3 cellular contexts compared by ENCODE assay signal in the genomic region with DNA sequence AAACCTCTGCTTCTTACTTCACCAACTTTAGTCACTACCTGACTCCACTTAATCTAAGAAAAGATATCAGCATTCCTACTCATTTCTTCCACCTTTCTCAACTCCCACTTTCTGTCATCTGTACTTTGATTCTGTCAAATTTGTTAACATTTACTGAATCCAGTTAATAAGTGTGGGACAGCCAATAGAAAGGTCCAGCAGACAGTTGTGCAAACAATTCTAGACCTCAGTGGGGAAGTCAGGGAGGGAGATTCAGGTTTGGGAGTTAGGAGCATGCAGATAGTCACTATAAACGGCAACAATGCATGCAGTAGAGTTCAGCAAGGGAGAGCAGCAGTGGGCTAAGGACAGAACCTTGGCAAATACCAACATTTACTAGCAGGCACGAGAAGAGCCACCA.
TF ChIP-seq lines count a peak whose summit lies in the region.

No MANE protein-coding gene starts in this region.

TF ChIP-seq in liver, 16 proteins besides CTCF, POLR2A, EP300 and RAD21:
- TF ChIP-seq EGR1 (IDR thresholded peaks at IDR 0.05; ENCODE audit: low read depth in 2 of 2) (no peak), HNF4G (IDR thresholded peaks at IDR 0.05) (no peak), FOXA1 (IDR thresholded peaks at IDR 0.05) (no peak), SP1 (IDR thresholded peaks at IDR 0.05) (peak; percentile 51), GABPA (IDR thresholded peaks at IDR 0.05 in 1 of 2, conservative IDR thresholded peaks at IDR 0.05 in 1 of 2) (no peak), YY1 (IDR thresholded peaks at IDR 0.05) (peak; percentile 79), NR2F2 (IDR thresholded peaks at IDR 0.05) (no peak), JUND (IDR thresholded peaks at IDR 0.05) (peak in 1 of 2 donors; percentile 55), TAF1 (conservative IDR thresholded peaks at IDR 0.05) (no peak), RXRA (IDR thresholded peaks at IDR 0.05) (peak; percentile 7 to 64), FOXA2 (IDR thresholded peaks at IDR 0.05) (peak; percentile 42), HNF4A (conservative IDR thresholded peaks at IDR 0.05) (peak; percentile 72 to 80)
- TF ChIP-seq, protein P1, sequence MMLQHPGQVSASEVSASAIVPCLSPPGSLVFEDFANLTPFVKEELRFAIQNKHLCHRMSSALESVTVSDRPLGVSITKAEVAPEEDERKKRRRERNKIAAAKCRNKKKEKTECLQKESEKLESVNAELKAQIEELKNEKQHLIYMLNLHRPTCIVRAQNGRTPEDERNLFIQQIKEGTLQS (IDR thresholded peaks at IDR 0.05): no peak
- TF ChIP-seq, protein P2, sequence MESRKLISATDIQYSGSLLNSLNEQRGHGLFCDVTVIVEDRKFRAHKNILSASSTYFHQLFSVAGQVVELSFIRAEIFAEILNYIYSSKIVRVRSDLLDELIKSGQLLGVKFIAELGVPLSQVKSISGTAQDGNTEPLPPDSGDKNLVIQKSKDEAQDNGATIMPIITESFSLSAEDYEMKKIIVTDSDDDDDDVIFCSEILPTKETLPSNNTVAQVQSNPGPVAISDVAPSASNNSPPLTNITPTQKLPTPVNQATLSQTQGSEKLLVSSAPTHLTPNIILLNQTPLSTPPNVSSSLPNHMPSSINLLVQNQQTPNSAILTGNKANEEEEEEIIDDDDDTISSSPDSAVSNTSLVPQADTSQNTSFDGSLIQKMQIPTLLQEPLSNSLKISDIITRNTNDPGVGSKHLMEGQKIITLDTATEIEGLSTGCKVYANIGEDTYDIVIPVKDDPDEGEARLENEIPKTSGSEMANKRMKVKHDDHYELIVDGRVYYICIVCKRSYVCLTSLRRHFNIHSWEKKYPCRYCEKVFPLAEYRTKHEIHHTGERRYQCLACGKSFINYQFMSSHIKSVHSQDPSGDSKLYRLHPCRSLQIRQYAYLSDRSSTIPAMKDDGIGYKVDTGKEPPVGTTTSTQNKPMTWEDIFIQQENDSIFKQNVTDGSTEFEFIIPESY (IDR thresholded peaks at IDR 0.05): no peak
- TF ChIP-seq, protein P3, sequence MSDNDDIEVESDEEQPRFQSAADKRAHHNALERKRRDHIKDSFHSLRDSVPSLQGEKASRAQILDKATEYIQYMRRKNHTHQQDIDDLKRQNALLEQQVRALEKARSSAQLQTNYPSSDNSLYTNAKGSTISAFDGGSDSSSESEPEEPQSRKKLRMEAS (IDR thresholded peaks at IDR 0.05): peak; percentile 26
- TF ChIP-seq, protein P4, sequence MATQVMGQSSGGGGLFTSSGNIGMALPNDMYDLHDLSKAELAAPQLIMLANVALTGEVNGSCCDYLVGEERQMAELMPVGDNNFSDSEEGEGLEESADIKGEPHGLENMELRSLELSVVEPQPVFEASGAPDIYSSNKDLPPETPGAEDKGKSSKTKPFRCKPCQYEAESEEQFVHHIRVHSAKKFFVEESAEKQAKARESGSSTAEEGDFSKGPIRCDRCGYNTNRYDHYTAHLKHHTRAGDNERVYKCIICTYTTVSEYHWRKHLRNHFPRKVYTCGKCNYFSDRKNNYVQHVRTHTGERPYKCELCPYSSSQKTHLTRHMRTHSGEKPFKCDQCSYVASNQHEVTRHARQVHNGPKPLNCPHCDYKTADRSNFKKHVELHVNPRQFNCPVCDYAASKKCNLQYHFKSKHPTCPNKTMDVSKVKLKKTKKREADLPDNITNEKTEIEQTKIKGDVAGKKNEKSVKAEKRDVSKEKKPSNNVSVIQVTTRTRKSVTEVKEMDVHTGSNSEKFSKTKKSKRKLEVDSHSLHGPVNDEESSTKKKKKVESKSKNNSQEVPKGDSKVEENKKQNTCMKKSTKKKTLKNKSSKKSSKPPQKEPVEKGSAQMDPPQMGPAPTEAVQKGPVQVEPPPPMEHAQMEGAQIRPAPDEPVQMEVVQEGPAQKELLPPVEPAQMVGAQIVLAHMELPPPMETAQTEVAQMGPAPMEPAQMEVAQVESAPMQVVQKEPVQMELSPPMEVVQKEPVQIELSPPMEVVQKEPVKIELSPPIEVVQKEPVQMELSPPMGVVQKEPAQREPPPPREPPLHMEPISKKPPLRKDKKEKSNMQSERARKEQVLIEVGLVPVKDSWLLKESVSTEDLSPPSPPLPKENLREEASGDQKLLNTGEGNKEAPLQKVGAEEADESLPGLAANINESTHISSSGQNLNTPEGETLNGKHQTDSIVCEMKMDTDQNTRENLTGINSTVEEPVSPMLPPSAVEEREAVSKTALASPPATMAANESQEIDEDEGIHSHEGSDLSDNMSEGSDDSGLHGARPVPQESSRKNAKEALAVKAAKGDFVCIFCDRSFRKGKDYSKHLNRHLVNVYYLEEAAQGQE (IDR thresholded peaks at IDR 0.05): peak; percentile 55

TF ChIP-seq in HepG2, 621 proteins besides CTCF, POLR2A, EP300 and RAD21 (continues in another document):
- TF ChIP-seq NCOA5 (CRISPR knock-in tag; IDR thresholded peaks at IDR 0.05) (no peak), THYN1 (CRISPR knock-in tag; IDR thresholded peaks at IDR 0.05; ENCODE audit: borderline replicate concordance, low read depth) (no peak), ZNF468 (CRISPR knock-in tag; IDR thresholded peaks at IDR 0.05) (no peak), JUNB (CRISPR knock-in tag; IDR thresholded peaks at IDR 0.05; ENCODE audit: borderline replicate concordance) (no peak), KLF16 (CRISPR knock-in tag; IDR thresholded peaks at IDR 0.05) (no peak), SP4 (CRISPR knock-in tag; IDR thresholded peaks at IDR 0.05) (no peak), FOXP1 (IDR thresholded peaks at IDR 0.05) (no peak), FOXP1 (CRISPR knock-in tag; IDR thresholded peaks at IDR 0.05) (no peak), ZNF776 (CRISPR knock-in tag; IDR thresholded peaks at IDR 0.05) (no peak), HIVEP1 (CRISPR knock-in tag; IDR thresholded peaks at IDR 0.05) (no peak), DPF2 (CRISPR knock-in tag; IDR thresholded peaks at IDR 0.05; ENCODE audit: borderline replicate concordance, low read depth) (no peak), ATM (IDR thresholded peaks at IDR 0.05; ENCODE audit: borderline replicate concordance) (no peak)
- TF ChIP-seq, protein P5, sequence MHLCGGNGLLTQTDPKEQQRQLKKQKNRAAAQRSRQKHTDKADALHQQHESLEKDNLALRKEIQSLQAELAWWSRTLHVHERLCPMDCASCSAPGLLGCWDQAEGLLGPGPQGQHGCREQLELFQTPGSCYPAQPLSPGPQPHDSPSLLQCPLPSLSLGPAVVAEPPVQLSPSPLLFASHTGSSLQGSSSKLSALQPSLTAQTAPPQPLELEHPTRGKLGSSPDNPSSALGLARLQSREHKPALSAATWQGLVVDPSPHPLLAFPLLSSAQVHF (CRISPR knock-in tag; IDR thresholded peaks at IDR 0.05): no peak
- TF ChIP-seq, protein P6, sequence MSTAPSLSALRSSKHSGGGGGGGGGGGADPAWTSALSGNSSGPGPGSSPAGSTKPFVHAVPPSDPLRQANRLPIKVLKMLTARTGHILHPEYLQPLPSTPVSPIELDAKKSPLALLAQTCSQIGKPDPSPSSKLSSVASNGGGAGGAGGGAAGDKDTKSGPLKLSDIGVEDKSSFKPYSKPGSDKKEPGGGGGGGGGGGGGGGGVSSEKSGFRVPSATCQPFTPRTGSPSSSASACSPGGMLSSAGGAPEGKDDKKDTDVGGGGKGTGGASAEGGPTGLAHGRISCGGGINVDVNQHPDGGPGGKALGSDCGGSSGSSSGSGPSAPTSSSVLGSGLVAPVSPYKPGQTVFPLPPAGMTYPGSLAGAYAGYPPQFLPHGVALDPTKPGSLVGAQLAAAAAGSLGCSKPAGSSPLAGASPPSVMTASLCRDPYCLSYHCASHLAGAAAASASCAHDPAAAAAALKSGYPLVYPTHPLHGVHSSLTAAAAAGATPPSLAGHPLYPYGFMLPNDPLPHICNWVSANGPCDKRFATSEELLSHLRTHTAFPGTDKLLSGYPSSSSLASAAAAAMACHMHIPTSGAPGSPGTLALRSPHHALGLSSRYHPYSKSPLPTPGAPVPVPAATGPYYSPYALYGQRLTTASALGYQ (CRISPR knock-in tag; IDR thresholded peaks at IDR 0.05): no peak

TF ChIP-seq in GM12878, 131 proteins besides CTCF, POLR2A, EP300 and RAD21:
- TF ChIP-seq, protein P1 (IDR thresholded peaks at IDR 0.05; ENCODE audit: borderline replicate concordance, extremely low read depth, low read depth, low read length): no peak
- no peak for TF ChIP-seq ASH2L (IDR thresholded peaks at IDR 0.05; ENCODE audit: borderline replicate concordance, low read depth)
- no peak for TF ChIP-seq RUNX3 (IDR thresholded peaks at IDR 0.05; ENCODE audit: low read length)
- no peak for TF ChIP-seq POLR2AphosphoS5 (IDR thresholded peaks at IDR 0.05; ENCODE audit: low read length)
- TF ChIP-seq NR2C2 (IDR thresholded peaks at IDR 0.05; ENCODE audit: borderline replicate concordance, control insufficient read depth, insufficient read length, low read depth): no peak
- TF ChIP-seq ZNF274 (IDR thresholded peaks at IDR 0.05; ENCODE audit: insufficient read depth, insufficient read length): no peak
- TF ChIP-seq, protein P7, sequence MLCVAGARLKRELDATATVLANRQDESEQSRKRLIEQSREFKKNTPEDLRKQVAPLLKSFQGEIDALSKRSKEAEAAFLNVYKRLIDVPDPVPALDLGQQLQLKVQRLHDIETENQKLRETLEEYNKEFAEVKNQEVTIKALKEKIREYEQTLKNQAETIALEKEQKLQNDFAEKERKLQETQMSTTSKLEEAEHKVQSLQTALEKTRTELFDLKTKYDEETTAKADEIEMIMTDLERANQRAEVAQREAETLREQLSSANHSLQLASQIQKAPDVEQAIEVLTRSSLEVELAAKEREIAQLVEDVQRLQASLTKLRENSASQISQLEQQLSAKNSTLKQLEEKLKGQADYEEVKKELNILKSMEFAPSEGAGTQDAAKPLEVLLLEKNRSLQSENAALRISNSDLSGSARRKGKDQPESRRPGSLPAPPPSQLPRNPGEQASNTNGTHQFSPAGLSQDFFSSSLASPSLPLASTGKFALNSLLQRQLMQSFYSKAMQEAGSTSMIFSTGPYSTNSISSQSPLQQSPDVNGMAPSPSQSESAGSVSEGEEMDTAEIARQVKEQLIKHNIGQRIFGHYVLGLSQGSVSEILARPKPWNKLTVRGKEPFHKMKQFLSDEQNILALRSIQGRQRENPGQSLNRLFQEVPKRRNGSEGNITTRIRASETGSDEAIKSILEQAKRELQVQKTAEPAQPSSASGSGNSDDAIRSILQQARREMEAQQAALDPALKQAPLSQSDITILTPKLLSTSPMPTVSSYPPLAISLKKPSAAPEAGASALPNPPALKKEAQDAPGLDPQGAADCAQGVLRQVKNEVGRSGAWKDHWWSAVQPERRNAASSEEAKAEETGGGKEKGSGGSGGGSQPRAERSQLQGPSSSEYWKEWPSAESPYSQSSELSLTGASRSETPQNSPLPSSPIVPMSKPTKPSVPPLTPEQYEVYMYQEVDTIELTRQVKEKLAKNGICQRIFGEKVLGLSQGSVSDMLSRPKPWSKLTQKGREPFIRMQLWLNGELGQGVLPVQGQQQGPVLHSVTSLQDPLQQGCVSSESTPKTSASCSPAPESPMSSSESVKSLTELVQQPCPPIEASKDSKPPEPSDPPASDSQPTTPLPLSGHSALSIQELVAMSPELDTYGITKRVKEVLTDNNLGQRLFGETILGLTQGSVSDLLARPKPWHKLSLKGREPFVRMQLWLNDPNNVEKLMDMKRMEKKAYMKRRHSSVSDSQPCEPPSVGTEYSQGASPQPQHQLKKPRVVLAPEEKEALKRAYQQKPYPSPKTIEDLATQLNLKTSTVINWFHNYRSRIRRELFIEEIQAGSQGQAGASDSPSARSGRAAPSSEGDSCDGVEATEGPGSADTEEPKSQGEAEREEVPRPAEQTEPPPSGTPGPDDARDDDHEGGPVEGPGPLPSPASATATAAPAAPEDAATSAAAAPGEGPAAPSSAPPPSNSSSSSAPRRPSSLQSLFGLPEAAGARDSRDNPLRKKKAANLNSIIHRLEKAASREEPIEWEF (IDR thresholded peaks at IDR 0.05; ENCODE audit: insufficient replicate concordance, low read depth, low read length): no peak
- no peak for TF ChIP-seq TCF7 (IDR thresholded peaks at IDR 0.05; ENCODE audit: borderline replicate concordance)
- TF ChIP-seq ZZZ3 (IDR thresholded peaks at IDR 0.05; ENCODE audit: control insufficient read depth, insufficient read length, low read depth): no peak
- TF ChIP-seq CBX3 (IDR thresholded peaks at IDR 0.05; ENCODE audit: borderline replicate concordance, low read depth): no peak
TF ChIP-seq in GM12878: peak in this region for 0.
